In genomic region chr2:168246483-168247340, GRCh38 we compare ENCODE assay signal across 8 cellular contexts. TPM values are rescaled to one million over a fixed set of nuclear protein-coding genes. Genes with fewer than 3 reads are reported as not detected.
DNase-seq lines count a peak whose midpoint lies in the region; ATAC-seq and TF ChIP-seq lines count a peak whose summit lies in the region.

No MANE protein-coding gene starts in this region.

- H3K27ac ChIP-seq in HL-60 (replicated peaks) = no peak overlapping the region
- peak overlapping the region; percentile 92 for H3K27ac ChIP-seq in cardiac muscle cell
- peak overlapping the region; percentile 75 for H3K27ac ChIP-seq in parathyroid adenoma
- peak overlapping the region; percentile 80 to 82 for H3K27ac ChIP-seq in tibial artery

- no peaks in the 10 kb centered on the region for H3K9me3 Mint-ChIP-seq in activated naive CD8-positive, alpha-beta T cell treated with anti-CD3 and anti-CD28 coated beads for 36 hours

- H3K27me3 Mint-ChIP-seq in activated naive CD8-positive, alpha-beta T cell treated with anti-CD3 and anti-CD28 coated beads for 36 hours = peaks cover 10% of the 10 kb centered on the region

- H3K4me3 Mint-ChIP-seq in activated naive CD8-positive, alpha-beta T cell treated with anti-CD3 and anti-CD28 coated beads for 36 hours = peak overlapping the region; percentile 92

- peaks cover 16% of the 10 kb centered on the region for H3K79me2 ChIP-seq in parathyroid adenoma

- intact Hi-C loops in tibial artery (cut with DNase I; ENCODE audit: low total_unique reads) = no loop called here

- peak overlapping the region; percentile 92 for H2AFZ ChIP-seq in parathyroid adenoma

- peaks cover 13% of the 10 kb centered on the region for H3K36me3 Mint-ChIP-seq in activated naive CD8-positive, alpha-beta T cell treated with anti-CD3 and anti-CD28 coated beads for 36 hours

- H3K36me3 ChIP-seq in cardiac muscle cell (no peaks in the 10 kb centered on the region), parathyroid adenoma (ENCODE audit: control insufficient read depth, insufficient read depth, low read length) (no peaks in the 10 kb centered on the region), tibial artery (no peaks in the 10 kb centered on the region)

- TF ChIP-seq CTCF in HL-60 (IDR thresholded peaks at IDR 0.05; ENCODE audit: insufficient read depth, low read length) (no peak), cardiac muscle cell (IDR thresholded peaks at IDR 0.05; ENCODE audit: low read depth, low read length) (peak; percentile 43), parathyroid adenoma (IDR thresholded peaks at IDR 0.05) (peak; percentile 54), tibial artery (IDR thresholded peaks at IDR 0.05) (peak in 1 of 2 experiments; percentile 39)

- H3K9me3 ChIP-seq in cardiac muscle cell (ENCODE audit: low read depth) (no peaks in the 10 kb centered on the region), parathyroid adenoma (ENCODE audit: control insufficient read depth, low read length) (no peaks in the 10 kb centered on the region), tibial artery (no peaks in the 10 kb centered on the region)

- peak overlapping the region; percentile 77 for H3K4me3 ChIP-seq in HL-60 (replicated peaks; ENCODE audit: insufficient read depth, low read length)
- H3K4me3 ChIP-seq in cardiac muscle cell = peak overlapping the region; percentile 86
- H3K4me3 ChIP-seq in parathyroid adenoma (ENCODE audit: low read depth, low read length) = peak overlapping the region; percentile 50
- peak overlapping the region; percentile 83 to 85 for H3K4me3 ChIP-seq in tibial artery

- peak; percentile 67 for DNase-seq in Caki2 (ENCODE audit: low read depth)
- DNase-seq in HL-60 (ENCODE audit: low read depth in 1 of 2, low spot score in 1 of 2) = peak in 1 of 2 experiments; percentile 68
- peak; percentile 78 for DNase-seq in activated naive CD8-positive, alpha-beta T cell treated with anti-CD3 and anti-CD28 coated beads for 36 hours
- peak; percentile 65 to 74 for DNase-seq in cardiac muscle cell (ENCODE audit: low read depth in 1 of 2, low spot score in 1 of 2)
- DNase-seq in tibial artery = peak; percentile 53 to 85

- ATAC-seq in GM19468 (IDR thresholded peaks at IDR 0.05; ENCODE audit: extremely low read depth, unreplicated experiment) (peak; percentile 41), SK-N-SH treated with all-trans-retinoic acid at 6 μM for 48 hours (peak; percentile 79)

- H3K27me3 ChIP-seq in HL-60 (ENCODE audit: insufficient read depth, poor library complexity, severe bottlenecking) = no peaks in the 10 kb centered on the region
- H3K27me3 ChIP-seq in cardiac muscle cell = no peaks in the 10 kb centered on the region
- no peaks in the 10 kb centered on the region for H3K27me3 ChIP-seq in parathyroid adenoma (ENCODE audit: control insufficient read depth, insufficient read depth, low read length)
- H3K27me3 ChIP-seq in tibial artery = no peaks in the 10 kb centered on the region

- in situ Hi-C loops in Caki2 (cut with HindIII; ENCODE audit: low pct_unique_long_range_greater_than_20kb, low sequenced_read_pairs) = no loop called here

- H3K27ac Mint-ChIP-seq in activated naive CD8-positive, alpha-beta T cell treated with anti-CD3 and anti-CD28 coated beads for 36 hours = peak overlapping the region; percentile 93

- H3K9ac ChIP-seq in parathyroid adenoma = no peak overlapping the region

- H3K4me1 ChIP-seq in cardiac muscle cell (ENCODE audit: low read depth) (peaks cover 30% of the 10 kb centered on the region), parathyroid adenoma (peaks cover 27% of the 10 kb centered on the region), tibial artery (peaks cover 0 to 22% (median 16%) of the 10 kb centered on the region in 4 donors)

- H3K4me2 ChIP-seq in parathyroid adenoma (ENCODE audit: low read length) = peak overlapping the region; percentile 43

- H3K4me1 Mint-ChIP-seq in activated naive CD8-positive, alpha-beta T cell treated with anti-CD3 and anti-CD28 coated beads for 36 hours = peaks cover 31% of the 10 kb centered on the region

TF ChIP-seq in SK-N-SH treated with all-trans-retinoic acid at 6 μM for 48 hours, 23 proteins besides CTCF, POLR2A, EP300 and RAD21:
- TF ChIP-seq ZNF8 (CRISPR knock-in tag; IDR thresholded peaks at IDR 0.05) (peak; percentile 19; the same call in 1 of the 2 replicates), ARNTL (CRISPR knock-in tag; IDR thresholded peaks at IDR 0.05; ENCODE audit: borderline replicate concordance, low read depth) (no peak)
TF ChIP-seq in SK-N-SH treated with all-trans-retinoic acid at 6 μM for 48 hours: peak in this region for 1.

RNA-seq across cellular contexts. Expression of gene STK39, which starts 0.7 kb away (rescaled TPM):
- 22.3 and 24.6 TPM in 2 replicates for total RNA-seq in Caki2 (2014; rRNA removed; shearing (Covaris generic); ENCODE audit: low replicate concordance)
- 10 to 100 TPM; 27.0 to 27.1 TPM for total RNA-seq in activated naive CD8-positive, alpha-beta T cell treated with anti-CD3 and anti-CD28 coated beads for 36 hours
- 32.7 TPM in 2 replicates for total RNA-seq in cardiac muscle cell
- polyA plus RNA-seq in cardiac muscle cell = 51.7 and 60.1 TPM in 2 replicates
